ENCODE assay signal across 13 cellular contexts in the genomic region with DNA sequence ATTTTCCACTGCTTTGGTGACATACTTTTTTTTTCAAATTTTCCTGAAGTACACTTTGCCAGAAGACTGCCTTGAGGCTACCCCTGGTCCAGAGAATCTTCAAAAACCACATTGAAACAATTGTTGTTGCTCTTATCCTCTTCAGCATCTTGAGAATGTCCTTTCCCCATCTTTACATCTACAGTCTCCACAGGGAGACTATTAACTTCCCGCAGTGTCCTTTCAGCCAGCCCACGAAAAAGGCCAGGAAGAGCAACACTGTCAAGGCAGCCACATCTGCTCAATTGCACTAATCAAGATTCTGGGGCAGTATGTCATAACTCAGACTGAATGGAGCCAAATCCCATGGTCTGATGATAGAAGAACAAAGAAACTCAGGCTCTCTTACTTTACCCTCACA.
DNase-seq lines count a peak whose midpoint lies in the region; ATAC-seq, FAIRE-seq and TF ChIP-seq lines count a peak whose summit lies in the region.
"Had no signal": no experiment of that assay in that cellular context is flagged by ENCODE, and none has a peak within 500 bp of the region (broad histone marks: within the 10 kb centered on the region; RNA-seq: fewer than 3 reads in every experiment).

No MANE protein-coding gene starts in this region.

- peak overlapping the region; percentile 88 for H3K27ac ChIP-seq in OCI-LY7 (ENCODE audit: low read depth, low read length, poor library complexity, severe bottlenecking)
- H3K27ac ChIP-seq: BLaER1 treated with 17β-estradiol and CSF1 and Interleukin-3, amounts not matched to agents 10 nM and 100 nM had no signal

- no peaks in the 10 kb centered on the region for H3K9me3 ChIP-seq in OCI-LY7 (ENCODE audit: low read length)
- H3K9me3 ChIP-seq: BLaER1 treated with 17β-estradiol and CSF1 and Interleukin-3, amounts not matched to agents 10 nM and 100 nM; HAP-1 had no signal

- no peak for TF ChIP-seq CTCF in OCI-LY7 (conservative IDR thresholded peaks at IDR 0.05; ENCODE audit: low read length)
- no peak for TF ChIP-seq CTCF in fibroblast of pulmonary artery (IDR thresholded peaks at IDR 0.05; ENCODE audit: low read length, missing control alignments)

- H3K36me3 ChIP-seq in OCI-LY7 (ENCODE audit: insufficient read depth, low read length), result no peaks in the 10 kb centered on the region
- H3K36me3 ChIP-seq: BLaER1 treated with 17β-estradiol and CSF1 and Interleukin-3, amounts not matched to agents 10 nM and 100 nM; HAP-1 had no signal

- H2AFZ ChIP-seq in OCI-LY7 (ENCODE audit: low read length), result peak overlapping the region; percentile 38; the same call in 1 of the 2 replicates

- peak; percentile 18 for FAIRE-seq in GM19239 (lab: Jason Lieb, UNC)

- DNase-seq in GM19239 (ENCODE audit: insufficient read length, low spot score) (no peak), OCI-LY7 (ENCODE audit: low spot score) (no peak), fibroblast of pulmonary artery (ENCODE audit: low read depth) (peak; percentile 14), retina (peak; percentile 31), midbrain (lab: John Stamatoyannopoulos, UW) (no peak), activated gamma-delta T cell treated with Interleukin-2 at 50 U/mL for 16 hours (no peak)
- DNase-seq: Karpas-422, NCI-H2029, NCI-H748 treated with DMSO at 0.1 percent for 48 hours had no signal

- H3K4me2 ChIP-seq in OCI-LY7 (ENCODE audit: low read length), result peak overlapping the region; percentile 46; the same call in 1 of the 2 replicates

- CTCF ChIA-PET in OCI-LY7 (lab: Charles Lee; ENCODE audit: unreplicated experiment), result no interaction called here

- H3K79me2 ChIP-seq in OCI-LY7 (ENCODE audit: insufficient read depth, low read depth, low read length), result no peaks in the 10 kb centered on the region

- H3K4me3 ChIP-seq in OCI-LY7 (ENCODE audit: low read depth, low read length, poor library complexity, severe bottlenecking) (no peak overlapping the region), fibroblast of pulmonary artery (replicated peaks; ENCODE audit: low read depth, low read length) (no peak overlapping the region)
- H3K4me3 ChIP-seq: BLaER1 treated with 17β-estradiol and CSF1 and Interleukin-3, amounts not matched to agents 10 nM and 100 nM; HAP-1 had no signal

- intact Hi-C loops in OCI-LY7 (cut with micrococcal nuclease; ENCODE audit: unreplicated experiment), result no loop called here

- no peaks in the 10 kb centered on the region for H4K20me1 ChIP-seq in OCI-LY7 (ENCODE audit: insufficient read depth, low read length)
- H4K20me1 ChIP-seq: BLaER1 treated with 17β-estradiol and CSF1 and Interleukin-3, amounts not matched to agents 10 nM and 100 nM had no signal

- no peak for ATAC-seq in GM18502 (IDR thresholded peaks at IDR 0.05; ENCODE audit: poor library complexity, unreplicated experiment)
- ATAC-seq: Right ventricle myocardium inferior had no signal

- H3K4me1 ChIP-seq in OCI-LY7 (ENCODE audit: insufficient read depth, low read length, poor library complexity, severe bottlenecking), result peaks cover 47% of the 10 kb centered on the region
- H3K4me1 ChIP-seq: HAP-1 had no signal

- no TSS peak for BruUV-seq in OCI-LY7 (replicated peaks; lab: Mats Ljungman, UMichigan)

- no peaks in the 10 kb centered on the region for H3K9me2 ChIP-seq in OCI-LY7 (ENCODE audit: insufficient read depth, low read length)

- POLR2A ChIA-PET in OCI-LY7 (lab: Charles Lee), result interaction anchor here (0.8 to 4.6 kb wide), 6 partner anchors 11 to 148 kb away, joined by 3 to 27 read pairs (median 8); a partner anchor contains a TSS

Comparison
In these comparisons a context has a peak if more than half of its experiments do, and no peak if none do; other contexts are left out.
1. DNase-seq: peak in fibroblast of pulmonary artery (single experiment) and retina (single experiment); none in GM19239 (single experiment), OCI-LY7 (single experiment), midbrain (single experiment) and activated gamma-delta T cell treated with Interleukin-2 at 50 U/mL for 16 hours (single experiment).